Comparison of ENCODE assay signal across 16 cellular contexts in genomic region chr10:19302117-19302516, GRCh38.
DNase-seq lines count a peak whose midpoint lies in the region; ATAC-seq and TF ChIP-seq lines count a peak whose summit lies in the region.
"Had no signal": no experiment of that assay in that cellular context is flagged by ENCODE, and none has a peak within 500 bp of the region (broad histone marks: within the 10 kb centered on the region; RNA-seq: fewer than 3 reads in every experiment).

No MANE protein-coding gene starts in this region.

- POLR2A ChIA-PET in RWPE1 (lab: Yijun Ruan, JAX; ENCODE audit: low non-redundant PET), result no interaction called here

- 83 to 85% methylated on average over 4 of the region's 4 CpGs for WGBS in testis, 2 donors

- intact Hi-C loops in testis (cut with DNase I; ENCODE audit: low total_unique reads), result no loop called here

- H3K4me3 ChIP-seq in epithelial cell of esophagus (ENCODE audit: low read length), result no peak overlapping the region
- no peak overlapping the region for H3K4me3 ChIP-seq in skeletal muscle cell (ENCODE audit: low read depth, low read length)
- H3K4me3 ChIP-seq in testis, result no peak overlapping the region

- peak; percentile 45 for DNase-seq in HCEC 1CT
- peak; percentile 31 for DNase-seq in RWPE1 (ENCODE audit: low spot score)
- peak; percentile 84 for DNase-seq in epithelial cell of esophagus (ENCODE audit: low read depth)
- peak; percentile 19 for DNase-seq in skeletal muscle cell (ENCODE audit: low read depth)
- no peak for DNase-seq in COR-L47 (lab: John Stamatoyannopoulos, UW)
- DNase-seq in HK-2 (ENCODE audit: unreplicated experiment), result no peak
- no peak for DNase-seq in testis
- DNase-seq: activated CD4-positive, alpha-beta T cell treated with anti-CD3 and anti-CD28 coated beads for 48 hours; activated T-cell treated with anti-CD3 and anti-CD28 coated beads for 4 hours; CD4-positive, alpha-beta memory T cell; NCI-H2081; NCI-H526 treated with DMSO at 0.1 percent for 48 hours; RPMI8226; T-helper 17 cell had no signal

- no peak overlapping the region for H3K27ac ChIP-seq in RWPE1
- H3K27ac ChIP-seq in testis, result no peak overlapping the region

- no peaks in the 10 kb centered on the region for H3K36me3 ChIP-seq in testis (ENCODE audit: low read depth, missing control alignments)

- no peaks in the 10 kb centered on the region for H3K27me3 ChIP-seq in testis

- CTCF ChIA-PET in RWPE1 (lab: Yijun Ruan, JAX), result no interaction called here

- no peak for ATAC-seq in GM19467 (IDR thresholded peaks at IDR 0.05; ENCODE audit: unreplicated experiment)
- ATAC-seq: esophagus mucosa, T-helper 17 cell had no signal

- no peaks in the 10 kb centered on the region for H3K4me1 ChIP-seq in testis

- H3K9me3 ChIP-seq in testis, result no peaks in the 10 kb centered on the region

- TF ChIP-seq POLR2A in testis (IDR thresholded peaks at IDR 0.05), result no peak

- TF ChIP-seq CTCF in RWPE1 (conservative IDR thresholded peaks at IDR 0.05; ENCODE audit: low read depth), result no peak
- no peak for TF ChIP-seq CTCF in epithelial cell of esophagus (IDR thresholded peaks at IDR 0.05; ENCODE audit: insufficient read depth, low read depth, low read length, missing control alignments)
- no peak for TF ChIP-seq CTCF in testis (IDR thresholded peaks at IDR 0.05)

Comparison
In these comparisons a context has a peak if more than half of its experiments do, and no peak if none do; other contexts are left out.
1. DNase-seq: peak in HCEC 1CT (single experiment), RWPE1 (single experiment), epithelial cell of esophagus (single experiment) and skeletal muscle cell (single experiment); none in COR-L47 (single experiment), HK-2 (single experiment) and testis (single experiment).